25 cellular contexts compared by ENCODE assay signal in genomic region chr12:26841085-26841484, GRCh38.
"Had no signal": no experiment of that assay in that cellular context is flagged by ENCODE, and none has a peak within 500 bp of the region (broad histone marks: within the 10 kb centered on the region; RNA-seq: fewer than 3 reads in every experiment).

No MANE protein-coding gene starts in this region.

- H3K4me3 ChIP-seq: breast epithelium, hepatocyte, left lung, lung, neural progenitor cell, transverse colon, uterus had no signal

- H3K27me3 Mint-ChIP-seq: naive B cell had no signal

- DNase-seq: activated gamma-delta T cell treated with Interleukin-2 at 50 U/mL for 16 hours; activated naive CD8-positive, alpha-beta T cell treated with anti-CD3 and anti-CD28 coated beads, Interleukin-2, amount 10 ng/mL, durations not matched to agents 7 days and 5 days; activated T-cell treated with anti-CD3 and anti-CD28 coated beads, Interleukin-2, amount 50 U/mL, for 1 hour; amniotic stem cell; effector memory CD4-positive, alpha-beta T cell; glutamatergic neuron; immature natural killer cell; kidney glomerular epithelial cell; left lung; naive B cell; retina; transverse colon; uterus had no signal

- H3K27me3 ChIP-seq: breast epithelium, hepatocyte, left lung, neural progenitor cell, transverse colon, uterus had no signal

- H3K9me3 ChIP-seq: breast epithelium, left lung, transverse colon, uterus had no signal

- H3K4me1 Mint-ChIP-seq: central memory CD8-positive, alpha-beta T cell; immature natural killer cell had no signal

- H3K4me3 Mint-ChIP-seq: activated naive CD8-positive, alpha-beta T cell treated with anti-CD3 and anti-CD28 coated beads, Interleukin-2, amount 10 ng/mL, durations not matched to agents 7 days and 5 days; central memory CD8-positive, alpha-beta T cell; immature natural killer cell; neural progenitor cell; T-helper 2 cell treated with Interferon-gamma antibody and Interleukin-4, amounts not matched to agents 5 μg/mL and 100 μg/mL, for 36 hours had no signal

- H3K27ac Mint-ChIP-seq: activated naive CD8-positive, alpha-beta T cell treated with anti-CD3 and anti-CD28 coated beads, Interleukin-2, amount 10 ng/mL, durations not matched to agents 7 days and 5 days; immature natural killer cell; naive B cell; neural progenitor cell; progenitor cell of endocrine pancreas; T-helper 2 cell treated with Interferon-gamma antibody and Interleukin-4, amounts not matched to agents 5 μg/mL and 100 μg/mL, for 36 hours had no signal

- H3K9me3 Mint-ChIP-seq: activated naive CD8-positive, alpha-beta T cell treated with anti-CD3 and anti-CD28 coated beads, Interleukin-2, amount 10 ng/mL, durations not matched to agents 7 days and 5 days; central memory CD8-positive, alpha-beta T cell; immature natural killer cell; naive B cell; T-helper 2 cell treated with Interferon-gamma antibody and Interleukin-4, amounts not matched to agents 5 μg/mL and 100 μg/mL, for 36 hours had no signal

- H3K4me1 ChIP-seq: breast epithelium, neural progenitor cell, uterus had no signal

- H3K36me3 ChIP-seq: breast epithelium, left lung, neural progenitor cell, transverse colon, uterus had no signal

- H3K36me3 Mint-ChIP-seq: activated naive CD8-positive, alpha-beta T cell treated with anti-CD3 and anti-CD28 coated beads, Interleukin-2, amount 10 ng/mL, durations not matched to agents 7 days and 5 days; immature natural killer cell; naive B cell; neural progenitor cell had no signal

- ATAC-seq: activated CD4-positive, CD25-positive, alpha-beta regulatory T cell treated with anti-CD3 and anti-CD28 coated beads, Interleukin-2, amount 50 U/mL, for 24 hours; esophagus mucosa; left lung had no signal

- H3K27ac ChIP-seq: breast epithelium, hepatocyte, left lung, neural progenitor cell, transverse colon, uterus, VCaP had no signal

- FAIRE-seq: colon, frontal cortex had no signal
